In the genomic region with DNA sequence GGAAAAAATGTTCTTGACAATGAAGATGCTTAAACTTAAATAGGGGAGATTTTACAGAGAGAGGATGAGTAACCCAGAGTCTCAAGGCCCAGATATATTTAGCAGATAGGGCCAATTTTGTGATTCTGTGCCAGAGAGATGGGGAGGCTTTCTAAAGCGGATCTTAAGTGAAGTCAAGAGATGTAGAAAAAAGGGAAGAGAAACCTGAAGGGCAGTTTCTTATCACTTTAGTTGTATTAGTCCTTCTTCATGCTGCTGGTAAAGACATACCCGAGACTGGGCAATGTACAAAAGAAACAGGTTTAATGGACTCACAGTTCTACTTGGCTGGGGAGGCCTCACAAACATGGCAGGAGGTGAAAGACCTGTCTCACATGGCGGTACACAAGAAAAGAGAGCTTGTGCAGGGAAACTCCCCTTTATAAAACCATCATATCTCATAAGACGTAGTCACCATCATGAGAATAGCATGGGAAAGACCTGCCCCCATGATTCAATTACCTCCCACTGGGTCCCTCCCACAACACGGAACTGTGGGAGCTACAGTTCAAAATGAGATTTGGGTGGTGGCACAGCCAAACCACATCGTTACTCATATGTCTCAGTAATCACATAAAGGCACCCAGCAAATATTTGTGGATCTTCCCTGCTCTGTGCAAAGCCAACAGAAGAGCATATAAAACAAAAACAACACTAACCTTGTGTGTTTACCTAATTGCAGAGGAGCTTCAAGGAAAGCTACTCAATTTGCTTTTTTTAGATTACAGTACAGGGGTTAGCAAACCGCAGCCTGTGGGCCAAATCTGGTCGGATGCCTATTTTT, we compare ENCODE assay signal across 9 cellular contexts.
A peak's percentile ranks its signal among the peaks of the same experiment; 100 is the strongest.
DNase-seq lines count a peak whose midpoint lies in the region; ATAC-seq and TF ChIP-seq lines count a peak whose summit lies in the region.
"Had no signal": no experiment of that assay in that cellular context is flagged by ENCODE, and none has a peak within 500 bp of the region (broad histone marks: within the 10 kb centered on the region; RNA-seq: fewer than 3 reads in every experiment).

No MANE protein-coding gene starts in this region.

- peak; percentile 80 for DNase-seq in activated CD4-positive, alpha-beta memory T cell treated with anti-CD3 and anti-CD28 coated beads for 36 hours
- no peak for DNase-seq in activated CD4-positive, alpha-beta memory T cell treated with anti-CD3 and anti-CD28 coated beads, Interleukin-2, amount 10 ng/mL, durations not matched to agents 7 days and 5 days
- DNase-seq in T-helper 17 cell (no peak), left ventricle myocardium superior (no peak), stomach (no peak), NCI-H748 treated with DMSO at 0.1 percent for 48 hours (lab: John Stamatoyannopoulos, UW) (no peak)
- peak; percentile 2 to 47 (median 39) for DNase-seq in stimulated activated CD4-positive, alpha-beta T cell treated with anti-CD3 and anti-CD28 coated beads, TNF-alpha, amount 100 ng/mL, for 24 hours (ENCODE audit: low read depth in 3 of 3)

- no peak for TF ChIP-seq EP300 in stomach (IDR thresholded peaks at IDR 0.05)

- no peaks in the 10 kb centered on the region for H3K36me3 ChIP-seq in stomach

- H3K9me3 ChIP-seq in T-helper 17 cell (ENCODE audit: control insufficient read depth, low read length, poor library complexity, severe bottlenecking) (no peaks in the 10 kb centered on the region), stomach (no peaks in the 10 kb centered on the region)

- CTCF ChIA-PET in activated CD4-positive, alpha-beta memory T cell treated with anti-CD3 and anti-CD28 coated beads for 36 hours (lab: Charles Lee) = interaction anchor here (0.6 kb wide), 1 partner anchor 49 kb away, joined by 3 read pairs; no protein-coding TSS in a partner anchor
- CTCF ChIA-PET in activated CD4-positive, alpha-beta memory T cell treated with anti-CD3 and anti-CD28 coated beads, Interleukin-2, amount 10 ng/mL, durations not matched to agents 7 days and 5 days (lab: Charles Lee) = no interaction called here

- H3K27me3 Mint-ChIP-seq in activated CD4-positive, alpha-beta memory T cell treated with anti-CD3 and anti-CD28 coated beads for 36 hours = no peaks in the 10 kb centered on the region
- H3K27me3 Mint-ChIP-seq in activated CD4-positive, alpha-beta memory T cell treated with anti-CD3 and anti-CD28 coated beads, Interleukin-2, amount 10 ng/mL, durations not matched to agents 7 days and 5 days = no peaks in the 10 kb centered on the region
- no peaks in the 10 kb centered on the region for H3K27me3 Mint-ChIP-seq in T-helper 17 cell

- no peaks in the 10 kb centered on the region for H3K4me1 ChIP-seq in stomach

- H3K27ac ChIP-seq in stomach = peak overlapping the region in 1 of 5 donors; percentile 4

- peak overlapping the region; percentile 7 for H3K4me3 Mint-ChIP-seq in activated CD4-positive, alpha-beta memory T cell treated with anti-CD3 and anti-CD28 coated beads for 36 hours
- no peak overlapping the region for H3K4me3 Mint-ChIP-seq in activated CD4-positive, alpha-beta memory T cell treated with anti-CD3 and anti-CD28 coated beads, Interleukin-2, amount 10 ng/mL, durations not matched to agents 7 days and 5 days
- H3K4me3 Mint-ChIP-seq in T-helper 17 cell = no peak overlapping the region
- H3K4me3 Mint-ChIP-seq: neural crest cell had no signal

- TF ChIP-seq CTCF in stomach (IDR thresholded peaks at IDR 0.05) = no peak

- peak overlapping the region; percentile 77 for H3K27ac Mint-ChIP-seq in activated CD4-positive, alpha-beta memory T cell treated with anti-CD3 and anti-CD28 coated beads for 36 hours
- no peak overlapping the region for H3K27ac Mint-ChIP-seq in activated CD4-positive, alpha-beta memory T cell treated with anti-CD3 and anti-CD28 coated beads, Interleukin-2, amount 10 ng/mL, durations not matched to agents 7 days and 5 days
- no peak overlapping the region for H3K27ac Mint-ChIP-seq in T-helper 17 cell

- peaks cover 2% of the 10 kb centered on the region for H3K36me3 Mint-ChIP-seq in activated CD4-positive, alpha-beta memory T cell treated with anti-CD3 and anti-CD28 coated beads for 36 hours
- H3K36me3 Mint-ChIP-seq in activated CD4-positive, alpha-beta memory T cell treated with anti-CD3 and anti-CD28 coated beads, Interleukin-2, amount 10 ng/mL, durations not matched to agents 7 days and 5 days (ENCODE audit: low read depth) = no peaks in the 10 kb centered on the region
- H3K36me3 Mint-ChIP-seq in T-helper 17 cell (ENCODE audit: low read depth) = no peaks in the 10 kb centered on the region

- 71 to 77% (median 73%) methylated on average over 7 to 8 of the region's 8 CpGs for WGBS in stomach, 5 donors

- H3K4me1 Mint-ChIP-seq in activated CD4-positive, alpha-beta memory T cell treated with anti-CD3 and anti-CD28 coated beads for 36 hours (ENCODE audit: low read depth) = peaks cover 17% of the 10 kb centered on the region
- no peaks in the 10 kb centered on the region for H3K4me1 Mint-ChIP-seq in activated CD4-positive, alpha-beta memory T cell treated with anti-CD3 and anti-CD28 coated beads, Interleukin-2, amount 10 ng/mL, durations not matched to agents 7 days and 5 days
- no peaks in the 10 kb centered on the region for H3K4me1 Mint-ChIP-seq in T-helper 17 cell
- H3K4me1 Mint-ChIP-seq: neural crest cell had no signal

- intact Hi-C loops in activated CD4-positive, alpha-beta memory T cell treated with anti-CD3 and anti-CD28 coated beads for 36 hours (cut with micrococcal nuclease) = loop anchor here (1.0 to 5.0 kb wide), 6 partner anchors 40 to 402 kb away; a partner anchor contains a TSS
- intact Hi-C loops in left ventricle myocardium superior (cut with micrococcal nuclease) = no loop called here
- intact Hi-C loops in stomach (cut with DNase I; ENCODE audit: low total_unique reads) = loop anchor here (10.0 kb wide), 1 partner anchor 65 kb away; no protein-coding TSS in a partner anchor

- POLR2A ChIA-PET in activated CD4-positive, alpha-beta memory T cell treated with anti-CD3 and anti-CD28 coated beads for 36 hours (lab: Charles Lee) = interaction anchor here (1.0 to 1.8 kb wide), 5 partner anchors 41 to 438 kb away, joined by 4 to 7 read pairs (median 6); a partner anchor contains a TSS
- POLR2A ChIA-PET in activated CD4-positive, alpha-beta memory T cell treated with anti-CD3 and anti-CD28 coated beads, Interleukin-2, amount 10 ng/mL, durations not matched to agents 7 days and 5 days (lab: Charles Lee) = no interaction called here

- no peaks in the 10 kb centered on the region for H3K9me3 Mint-ChIP-seq in activated CD4-positive, alpha-beta memory T cell treated with anti-CD3 and anti-CD28 coated beads for 36 hours
- H3K9me3 Mint-ChIP-seq in activated CD4-positive, alpha-beta memory T cell treated with anti-CD3 and anti-CD28 coated beads, Interleukin-2, amount 10 ng/mL, durations not matched to agents 7 days and 5 days = no peaks in the 10 kb centered on the region
- H3K9me3 Mint-ChIP-seq: neural crest cell had no signal

- H3K4me3 ChIP-seq in stomach = no peak overlapping the region

- TF ChIP-seq POLR2A in stomach (IDR thresholded peaks at IDR 0.05) = no peak

- ATAC-seq in HG02938 (IDR thresholded peaks at IDR 0.05; ENCODE audit: unreplicated experiment) (peak; percentile 70), T-helper 17 cell (peak; percentile 33), left ventricle myocardium superior (no peak)

- no peaks in the 10 kb centered on the region for H3K27me3 ChIP-seq in stomach

Comparison
In these comparisons a context has a peak if more than half of its experiments do, and no peak if none do; other contexts are left out.
1. DNase-seq: peak in activated CD4-positive, alpha-beta memory T cell treated with anti-CD3 and anti-CD28 coated beads for 36 hours (single experiment) and stimulated activated CD4-positive, alpha-beta T cell treated with anti-CD3 and anti-CD28 coated beads, TNF-alpha, amount 100 ng/mL, for 24 hours (3 of 3); none in activated CD4-positive, alpha-beta memory T cell treated with anti-CD3 and anti-CD28 coated beads, Interleukin-2, amount 10 ng/mL, durations not matched to agents 7 days and 5 days (single experiment), T-helper 17 cell (0 of 3), left ventricle myocardium superior (single experiment), stomach (single experiment) and NCI-H748 treated with DMSO at 0.1 percent for 48 hours (single experiment).